ENCODE assay signal across 21 cellular contexts in genomic region chr1:42891471-42891870, GRCh38. TPM values are rescaled to one million over a fixed set of nuclear protein-coding genes. Genes with fewer than 3 reads are reported as not detected.
DNase-seq lines count a peak whose midpoint lies in the region; ATAC-seq, FAIRE-seq and TF ChIP-seq lines count a peak whose summit lies in the region.
"Had no signal": no experiment of that assay in that cellular context is flagged by ENCODE, and none has a peak within 500 bp of the region (broad histone marks: within the 10 kb centered on the region; RNA-seq: fewer than 3 reads in every experiment).

No MANE protein-coding gene starts in this region.

- H3K27me3 ChIP-seq in K562 (ENCODE audit: control insufficient read depth in 2 of 2, insufficient read depth in 2 of 2, low read length in 2 of 2): peaks cover 0 to 6% of the 10 kb centered on the region in 2 experiments; a peak in 1 of 5 replicates
- H3K27me3 ChIP-seq in gastroesophageal sphincter: peaks cover 8% of the 10 kb centered on the region
- H3K27me3 ChIP-seq: BLaER1 had no signal

- TF ChIP-seq EP300 in K562 (IDR thresholded peaks at IDR 0.05; ENCODE audit: low read length) (no peak), gastroesophageal sphincter (IDR thresholded peaks at IDR 0.05) (no peak)

- WGBS in K562 (ENCODE audit: insufficient coverage, low coverage, missing lambda C conversion rate): 5% methylated on average over 4 of the region's 4 CpGs
- 27% methylated on average over 2 of the region's 4 CpGs; no CpG with 5 or more reads in 1 of the 2 donors for WGBS in gastroesophageal sphincter (ENCODE audit: low coverage in 1 of 2), 2 donors

- H3K27ac ChIP-seq in K562 (ENCODE audit: extremely low read depth, low read depth, low read length): no peak overlapping the region
- H3K27ac ChIP-seq in gastroesophageal sphincter: no peak overlapping the region
- H3K27ac ChIP-seq: BLaER1 had no signal

- H3K9me3 ChIP-seq in K562 (replicated peaks; ENCODE audit: control insufficient read depth, insufficient read depth, low read depth, low read length) (no peaks in the 10 kb centered on the region), gastroesophageal sphincter (no peaks in the 10 kb centered on the region)

- POLR2A ChIA-PET in K562 (lab: Yijun Ruan, JAX): interaction anchor here (1.0 to 1.1 kb wide), 2 partner anchors 9 to 67 kb away, joined by 3 to 4 read pairs; no protein-coding TSS in a partner anchor

- BruUV-seq in K562 (replicated peaks; lab: Mats Ljungman, UMichigan): no TSS peak

- no peaks in the 10 kb centered on the region for H3K9me1 ChIP-seq in K562 (ENCODE audit: control insufficient read depth, insufficient read depth, low read length)

- in situ Hi-C loops in K562 (cut with MboI): no loop called here

- no peak for TF ChIP-seq RAD21 in K562 (CRISPR knock-in tag; conservative IDR thresholded peaks at IDR 0.05 in 1 of 2, IDR thresholded peaks at IDR 0.05 in 1 of 2)

- no peak for TF ChIP-seq CTCF in K562 (IDR thresholded peaks at IDR 0.05 in 2 of 3, conservative IDR thresholded peaks at IDR 0.05 in 1 of 3; ENCODE audit: insufficient read depth in 2 of 3, low read depth in 1 of 3, low read length in 3 of 3)
- no peak for TF ChIP-seq CTCF in gastroesophageal sphincter (IDR thresholded peaks at IDR 0.05)

- H3K4me2 ChIP-seq in K562 (ENCODE audit: insufficient read depth, low read length): no peak overlapping the region
- H3K4me2 ChIP-seq: BLaER1 had no signal

- no peaks in the 10 kb centered on the region for H3K79me2 ChIP-seq in K562 (ENCODE audit: control insufficient read depth, insufficient read depth, low read length)

- H3K9ac ChIP-seq in K562 (ENCODE audit: insufficient read depth in 1 of 2, low read depth in 2 of 2, low read length in 2 of 2): no peak overlapping the region
- H3K9ac ChIP-seq: BLaER1 had no signal

- CTCF ChIA-PET in K562 (lab: Yijun Ruan, JAX; ENCODE audit: low intra/inter-chr PET ratio): no interaction called here

- no peak for FAIRE-seq in K562 (lab: Jason Lieb, UNC)
- FAIRE-seq: D721Med, GM12891, H54 had no signal

- no peak overlapping the region for H3K4me3 ChIP-seq in K562
- H3K4me3 ChIP-seq in gastroesophageal sphincter: no peak overlapping the region
- H3K4me3 ChIP-seq: BLaER1 had no signal

- no peaks in the 10 kb centered on the region for H3K36me3 ChIP-seq in K562 (ENCODE audit: control insufficient read depth, insufficient read depth, low read length)
- H3K36me3 ChIP-seq in gastroesophageal sphincter: no peaks in the 10 kb centered on the region
- H3K36me3 ChIP-seq: BLaER1 had no signal

- DNase-seq in NCI-H2196 (lab: John Stamatoyannopoulos, UW; ENCODE audit: unreplicated experiment): peak; percentile 23
- no peak for DNase-seq in NCI-H2196 treated with DMSO at 0.1 percent for 48 hours (lab: John Stamatoyannopoulos, UW; ENCODE audit: unreplicated experiment)
- peak; percentile 46 for DNase-seq in NCI-H2107 (lab: John Stamatoyannopoulos, UW)
- no peak for DNase-seq in K562 (ENCODE audit: extremely low read depth in 1 of 4, low spot score in 3 of 4)
- peak; percentile 34 for DNase-seq in superior temporal gyrus (ENCODE audit: extremely low spot score)
- DNase-seq in ecto neural progenitor cell (ENCODE audit: low spot score): no peak
- DNase-seq: CD8-positive, alpha-beta T cell; GF-D8; HFFc6; NCI-H1105 treated with DMSO at 0.1 percent for 48 hours; NCI-H2081 treated with DMSO at 0.1 percent for 48 hours; NCI-H526; OCI-M1; SHP77 treated with DMSO at 0.1 percent for 48 hours had no signal

- no peak for TF ChIP-seq POLR2A in K562 (conservative IDR thresholded peaks at IDR 0.05)
- no peak for TF ChIP-seq POLR2A in gastroesophageal sphincter (IDR thresholded peaks at IDR 0.05)

- ATAC-seq in K562: peak; percentile 18; the same call in 1 of the 3 replicates
- ATAC-seq in HG02981 (IDR thresholded peaks at IDR 0.05; ENCODE audit: unreplicated experiment): no peak
- no peak for ATAC-seq in gastroesophageal sphincter
- ATAC-seq: CD8-positive, alpha-beta T cell; SK-N-SH treated with all-trans-retinoic acid at 6 μM for 48 hours had no signal

- H3K4me1 ChIP-seq in K562 (replicated peaks in 1 of 2; ENCODE audit: control insufficient read depth in 2 of 2, insufficient read depth in 2 of 2, low read length in 2 of 2): peaks cover 0 to 21% of the 10 kb centered on the region in 2 experiments; a peak in 3 of 5 replicates
- H3K4me1 ChIP-seq in gastroesophageal sphincter: no peaks in the 10 kb centered on the region
- H3K4me1 ChIP-seq: BLaER1 had no signal

- intact Hi-C loops in K562 (cut with micrococcal nuclease): no loop called here

- H4K20me1 ChIP-seq in K562 (replicated peaks; ENCODE audit: control insufficient read depth, insufficient read depth, low read length): no peaks in the 10 kb centered on the region
- H4K20me1 ChIP-seq: BLaER1 had no signal

- H2AFZ ChIP-seq in K562 (ENCODE audit: low read depth, low read length): no peak overlapping the region; the same call in 1 of the 2 replicates

TF ChIP-seq in K562, 482 proteins besides CTCF, POLR2A, EP300 and RAD21:
- TF ChIP-seq BCL6 (CRISPR knock-in tag; IDR thresholded peaks at IDR 0.05): no peak
- TF ChIP-seq FOXO4 (CRISPR knock-in tag; IDR thresholded peaks at IDR 0.05): no peak
- no peak for TF ChIP-seq HES1 (IDR thresholded peaks at IDR 0.05; ENCODE audit: low read depth)
- no peak for TF ChIP-seq NFXL1 (CRISPR knock-in tag; IDR thresholded peaks at IDR 0.05)
- no peak for TF ChIP-seq MTA3 (IDR thresholded peaks at IDR 0.05; ENCODE audit: borderline replicate concordance)
- no peak for TF ChIP-seq TBP (optimal IDR thresholded peaks at IDR 0.05; ENCODE audit: low read depth, low read length)
- TF ChIP-seq ELF4 (CRISPR knock-in tag; IDR thresholded peaks at IDR 0.05): no peak
- TF ChIP-seq TAF1 (IDR thresholded peaks at IDR 0.05; ENCODE audit: control insufficient read depth, extremely low read depth, insufficient read depth, low read length, severe bottlenecking): no peak
- TF ChIP-seq SRSF3 (IDR thresholded peaks at IDR 0.05; ENCODE audit: insufficient read depth, low read length): no peak
- TF ChIP-seq EZH2 (IDR thresholded peaks at IDR 0.05; ENCODE audit: borderline replicate concordance, low read depth, low read length): no peak
- no peak for TF ChIP-seq NR0B1 (IDR thresholded peaks at IDR 0.05; ENCODE audit: partially characterized antibody)
- no peak for TF ChIP-seq MYBL2 (IDR thresholded peaks at IDR 0.05; ENCODE audit: low read depth)
- no peak for TF ChIP-seq MYBL2 (CRISPR knock-in tag; IDR thresholded peaks at IDR 0.05; ENCODE audit: borderline replicate concordance)
- TF ChIP-seq NCOA4 (IDR thresholded peaks at IDR 0.05; ENCODE audit: partially characterized antibody): no peak
- no peak for TF ChIP-seq DPF2 (IDR thresholded peaks at IDR 0.05)
- no peak for TF ChIP-seq ZNF644 (tag; IDR thresholded peaks at IDR 0.05; ENCODE audit: low read depth)
- no peak for TF ChIP-seq GTF2E2 (tag; IDR thresholded peaks at IDR 0.05)
- TF ChIP-seq NFIX (CRISPR knock-in tag; IDR thresholded peaks at IDR 0.05; ENCODE audit: low read depth): no peak

RNA-seq across cellular contexts. Expression of gene ZNF691, which starts 45.1 kb away (rescaled TPM):
- 18.1 and 22.3 TPM in 2 replicates for total RNA-seq in K562 (2011; cell fraction: chromatin; rRNA removed; ENCODE audit: low replicate concordance)
- total RNA-seq in K562 (2011; cell fraction: nucleolus; rRNA removed): 12.2 and 16.0 TPM in 2 replicates
- 13.1 and 18.3 TPM in 2 replicates for total RNA-seq in K562 (2011; cell fraction: nucleoplasm; rRNA removed)
- total RNA-seq in K562 (2014; rRNA removed) (14.8 and 17.4 TPM in 2 replicates), K562 (2014; rRNA removed; fragmentation: Illumina TruSeq; extraction: Trizol) (10.8 and 11.8 TPM in 2 replicates), K562 (2015; rRNA removed; fragmentation: Illumina TruSeq; extraction: Trizol) (9.2 and 10.7 TPM in 2 replicates), K562 (2021) (11.7 and 15.2 TPM in 2 replicates), gastroesophageal sphincter (10 to 100 TPM; 11.2 to 22.4 (median 13.8) TPM)
- polyA plus RNA-seq in K562 (2011; rRNA removed) (11.6 and 11.9 TPM in 2 replicates), K562 (2014; fragmentation: Illumina TruSeq; extraction: Trizol) (19.0 and 21.6 TPM in 2 replicates), K562 (2014; fragmentation: Nextera tagmentation; extraction: Ambion mirVana) (10 to 100 TPM; 20.0 to 30.4 TPM), K562 (2014; rRNA removed) (10.7 and 14.0 TPM in 2 replicates)
- polyA plus RNA-seq in K562 (2011; cell fraction: cytosol; rRNA removed): 11.9 and 13.0 TPM in 2 replicates
- polyA plus RNA-seq in K562 (2011; cell fraction: nucleus; rRNA removed): 30.8 and 50.7 TPM in 2 replicates
- polyA plus RNA-seq in K562 (2012): 12.4 and 15.2 TPM in 2 replicates
- 6.7 and 7.1 TPM in 2 replicates for polyA minus RNA-seq in K562 (2011; rRNA and poly(A)+ RNA removed)
- polyA minus RNA-seq in K562 (2011; cell fraction: cytosol; rRNA and poly(A)+ RNA removed): 2.5 and 3.7 TPM in 2 replicates
- polyA minus RNA-seq in K562 (2011; cell fraction: nucleus; rRNA and poly(A)+ RNA removed): 11.0 and 16.6 TPM in 2 replicates

Comparison
In these comparisons a context has a peak if more than half of its experiments do, and no peak if none do; other contexts are left out.
1. DNase-seq: peak in NCI-H2196 (single experiment), NCI-H2107 (single experiment) and superior temporal gyrus (single experiment); none in NCI-H2196 treated with DMSO at 0.1 percent for 48 hours (single experiment), K562 (0 of 4) and ecto neural progenitor cell (single experiment).